ENCODE assay signal across 38 cellular contexts in genomic region chr14:101616202-101616601, GRCh38. TPM values are rescaled to one million over a fixed set of nuclear protein-coding genes. Genes with fewer than 3 reads are reported as not detected.
"Had no signal": no experiment of that assay in that cellular context is flagged by ENCODE, and none has a peak within 500 bp of the region (broad histone marks: within the 10 kb centered on the region; RNA-seq: fewer than 3 reads in every experiment).

No MANE protein-coding gene starts in this region.

- H3K36me3 ChIP-seq: MG63 had no signal

- DNase-seq: Karpas-422, Kasumi-1, MG63, MM.1S, MV-4-11, NCI-H1048, NCI-H1092, NCI-H1092 treated with DMSO at 0.1 percent for 48 hours, NCI-H1105, NCI-H1105 treated with DMSO at 0.1 percent for 48 hours, NCI-H1417, NCI-H1417 treated with DMSO at 0.1 percent for 48 hours, NCI-H1436, NCI-H1436 treated with DMSO at 0.1 percent for 48 hours, NCI-H146, NCI-H1694, NCI-H1694 treated with DMSO at 0.1 percent for 48 hours, NCI-H187, NCI-H187 treated with DMSO at 0.1 percent for 48 hours, NCI-H1930, NCI-H2029, NCI-H2029 treated with DMSO at 0.1 percent for 48 hours, NCI-H2081, NCI-H2081 treated with DMSO at 0.1 percent for 48 hours, NCI-H2107, NCI-H2171, NCI-H2171 treated with DMSO at 0.1 percent for 48 hours, NCI-H2227 treated with DMSO at 0.1 percent for 48 hours, NCI-H226, NCI-H345, NCI-H446, NCI-H446 treated with DMSO at 0.1 percent for 48 hours, NCI-H510A, NCI-H510A treated with DMSO at 0.1 percent for 48 hours had no signal

- H3K9me3 ChIP-seq: MG63 had no signal

- H3K4me3 ChIP-seq: MG63 had no signal

RNA-seq across cellular contexts. Expression of gene DIO3, which starts 54.9 kb away (rescaled TPM):
- total RNA-seq: LHCN-M2, M059J, MCF 10A, NCI-H460 had no signal
